ENCODE assay signal across 11 cellular contexts in the genomic region with DNA sequence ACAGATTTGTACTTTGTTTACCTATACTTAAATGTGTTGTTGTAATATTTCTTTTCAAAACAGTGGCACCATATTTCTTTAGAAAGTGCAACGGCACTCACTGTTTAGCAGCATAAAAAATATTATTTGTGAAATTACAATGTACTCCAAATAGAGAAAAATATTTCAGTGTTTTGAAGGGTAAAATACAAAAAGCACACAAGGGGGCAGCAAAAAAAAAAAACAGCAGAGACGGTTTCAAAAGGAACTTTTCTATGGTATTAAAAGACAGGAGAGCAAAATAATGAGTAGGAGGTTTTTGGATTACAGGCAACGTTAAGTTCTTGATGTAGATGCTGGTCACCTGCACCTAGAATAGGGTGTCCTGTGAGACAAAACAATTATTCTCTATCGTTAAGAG. TPM values are rescaled to one million over a fixed set of nuclear protein-coding genes. Genes with fewer than 3 reads are reported as not detected.
DNase-seq lines count a peak whose midpoint lies in the region; ATAC-seq, FAIRE-seq and TF ChIP-seq lines count a peak whose summit lies in the region.
"Had no signal": no experiment of that assay in that cellular context is flagged by ENCODE, and none has a peak within 500 bp of the region (broad histone marks: within the 10 kb centered on the region; RNA-seq: fewer than 3 reads in every experiment).

No MANE protein-coding gene starts in this region.

- H3K4me2 ChIP-seq in A549, result no peak overlapping the region

- peak in 1 of 2 experiments; percentile 6 for DNase-seq in A549 (ENCODE audit: low read depth in 1 of 2, low spot score in 1 of 2)
- peak; percentile 24 for DNase-seq in ELR (ENCODE audit: low read depth)
- no peak for DNase-seq in T-helper 2 cell treated with Interferon-gamma antibody and Interleukin-4, amounts not matched to agents 5 μg/mL and 100 μg/mL, for 36 hours (ENCODE audit: low spot score)
- no peak for DNase-seq in foreskin keratinocyte
- no peak for DNase-seq in mesenteric fat pad (ENCODE audit: low spot score)
- no peak for DNase-seq in SW 1271 (lab: John Stamatoyannopoulos, UW)
- DNase-seq in Kasumi-1 (lab: John Stamatoyannopoulos, UW), result no peak
- DNase-seq: activated CD4-positive, CD25-positive, alpha-beta regulatory T cell; DMS79; hippocampal formation had no signal

- H3K9me3 ChIP-seq in A549, result no peaks in the 10 kb centered on the region

- peaks cover 12% of the 10 kb centered on the region for H3K27me3 Mint-ChIP-seq in T-helper 2 cell treated with Interferon-gamma antibody and Interleukin-4, amounts not matched to agents 5 μg/mL and 100 μg/mL, for 36 hours (ENCODE audit: low read depth)

- FAIRE-seq in A549 (lab: Jason Lieb, UNC), result no peak

- TF ChIP-seq RAD21 in A549 (conservative IDR thresholded peaks at IDR 0.05 in 1 of 2, IDR thresholded peaks at IDR 0.05 in 1 of 2), result no peak

- H3K4me1 ChIP-seq in A549, result no peaks in the 10 kb centered on the region
- no peaks in the 10 kb centered on the region for H3K4me1 ChIP-seq in foreskin keratinocyte

- H3K27me3 ChIP-seq in foreskin keratinocyte, result no peaks in the 10 kb centered on the region

- peak; percentile 26; the same call in 1 of the 3 replicates for TF ChIP-seq CTCF in A549 (IDR thresholded peaks at IDR 0.05)
- TF ChIP-seq CTCF in foreskin keratinocyte (conservative IDR thresholded peaks at IDR 0.05), result peak; percentile 40

- 28% methylated on average over 4 of the region's 4 CpGs for WGBS in A549 (ENCODE audit: missing lambda C conversion rate)

- H3K36me3 Mint-ChIP-seq in T-helper 2 cell treated with Interferon-gamma antibody and Interleukin-4, amounts not matched to agents 5 μg/mL and 100 μg/mL, for 36 hours (ENCODE audit: low read depth), result no peaks in the 10 kb centered on the region

- no peak overlapping the region for H3K27ac Mint-ChIP-seq in T-helper 2 cell treated with Interferon-gamma antibody and Interleukin-4, amounts not matched to agents 5 μg/mL and 100 μg/mL, for 36 hours

- POLR2A ChIA-PET in A549 (lab: Yijun Ruan, JAX), result no interaction called here

- H3K4me3 ChIP-seq in A549, result no peak overlapping the region

- no peak for TF ChIP-seq POLR2A in A549 (IDR thresholded peaks at IDR 0.05; ENCODE audit: low read length)

- TF ChIP-seq EP300 in A549 (IDR thresholded peaks at IDR 0.05), result no peak

- CTCF ChIA-PET in A549 (lab: Yijun Ruan, JAX), result no interaction called here

- no peaks in the 10 kb centered on the region for H3K9me3 Mint-ChIP-seq in T-helper 2 cell treated with Interferon-gamma antibody and Interleukin-4, amounts not matched to agents 5 μg/mL and 100 μg/mL, for 36 hours

- H3K4me3 Mint-ChIP-seq in T-helper 2 cell treated with Interferon-gamma antibody and Interleukin-4, amounts not matched to agents 5 μg/mL and 100 μg/mL, for 36 hours, result peak overlapping the region; percentile 87

- ATAC-seq in A549 (no peak), foreskin keratinocyte (no peak), HG02588 (IDR thresholded peaks at IDR 0.05; ENCODE audit: unreplicated experiment) (no peak)

- no peak overlapping the region for H3K27ac ChIP-seq in A549
- no peak overlapping the region for H3K27ac ChIP-seq in foreskin keratinocyte

- H3K4me1 Mint-ChIP-seq in T-helper 2 cell treated with Interferon-gamma antibody and Interleukin-4, amounts not matched to agents 5 μg/mL and 100 μg/mL, for 36 hours (ENCODE audit: low read depth), result peaks cover 5% of the 10 kb centered on the region

TF ChIP-seq in A549, 52 proteins besides CTCF, POLR2A, EP300 and RAD21:
- TF ChIP-seq ZFP36 (IDR thresholded peaks at IDR 0.05; ENCODE audit: borderline replicate concordance, partially characterized antibody), result no peak
- no peak for TF ChIP-seq NPAS2 (CRISPR knock-in tag; IDR thresholded peaks at IDR 0.05; ENCODE audit: borderline replicate concordance)
- TF ChIP-seq TFCP2L1 (CRISPR knock-in tag; IDR thresholded peaks at IDR 0.05), result no peak
- TF ChIP-seq RNF2 (IDR thresholded peaks at IDR 0.05; ENCODE audit: borderline replicate concordance, low read depth), result no peak
- TF ChIP-seq, protein P1, sequence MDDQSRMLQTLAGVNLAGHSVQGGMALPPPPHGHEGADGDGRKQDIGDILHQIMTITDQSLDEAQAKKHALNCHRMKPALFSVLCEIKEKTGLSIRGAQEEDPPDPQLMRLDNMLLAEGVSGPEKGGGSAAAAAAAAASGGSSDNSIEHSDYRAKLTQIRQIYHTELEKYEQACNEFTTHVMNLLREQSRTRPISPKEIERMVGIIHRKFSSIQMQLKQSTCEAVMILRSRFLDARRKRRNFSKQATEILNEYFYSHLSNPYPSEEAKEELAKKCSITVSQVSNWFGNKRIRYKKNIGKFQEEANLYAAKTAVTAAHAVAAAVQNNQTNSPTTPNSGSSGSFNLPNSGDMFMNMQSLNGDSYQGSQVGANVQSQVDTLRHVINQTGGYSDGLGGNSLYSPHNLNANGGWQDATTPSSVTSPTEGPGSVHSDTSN (IDR thresholded peaks at IDR 0.05), result no peak
- TF ChIP-seq PHF8 (IDR thresholded peaks at IDR 0.05; ENCODE audit: borderline replicate concordance, low read depth), result no peak
- TF ChIP-seq MAZ (IDR thresholded peaks at IDR 0.05; ENCODE audit: borderline replicate concordance, low read depth, low read length), result no peak
- TF ChIP-seq, protein P2, sequence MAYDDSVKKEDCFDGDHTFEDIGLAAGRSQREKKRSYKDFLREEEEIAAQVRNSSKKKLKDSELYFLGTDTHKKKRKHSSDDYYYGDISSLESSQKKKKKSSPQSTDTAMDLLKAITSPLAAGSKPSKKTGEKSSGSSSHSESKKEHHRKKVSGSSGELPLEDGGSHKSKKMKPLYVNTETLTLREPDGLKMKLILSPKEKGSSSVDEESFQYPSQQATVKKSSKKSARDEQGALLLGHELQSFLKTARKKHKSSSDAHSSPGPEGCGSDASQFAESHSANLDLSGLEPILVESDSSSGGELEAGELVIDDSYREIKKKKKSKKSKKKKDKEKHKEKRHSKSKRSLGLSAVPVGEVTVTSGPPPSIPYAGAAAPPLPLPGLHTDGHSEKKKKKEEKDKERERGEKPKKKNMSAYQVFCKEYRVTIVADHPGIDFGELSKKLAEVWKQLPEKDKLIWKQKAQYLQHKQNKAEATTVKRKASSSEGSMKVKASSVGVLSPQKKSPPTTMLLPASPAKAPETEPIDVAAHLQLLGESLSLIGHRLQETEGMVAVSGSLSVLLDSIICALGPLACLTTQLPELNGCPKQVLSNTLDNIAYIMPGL (CRISPR knock-in tag; IDR thresholded peaks at IDR 0.05; ENCODE audit: borderline replicate concordance), result no peak
- no peak for TF ChIP-seq RFX5 (IDR thresholded peaks at IDR 0.05)
- TF ChIP-seq, protein P3, sequence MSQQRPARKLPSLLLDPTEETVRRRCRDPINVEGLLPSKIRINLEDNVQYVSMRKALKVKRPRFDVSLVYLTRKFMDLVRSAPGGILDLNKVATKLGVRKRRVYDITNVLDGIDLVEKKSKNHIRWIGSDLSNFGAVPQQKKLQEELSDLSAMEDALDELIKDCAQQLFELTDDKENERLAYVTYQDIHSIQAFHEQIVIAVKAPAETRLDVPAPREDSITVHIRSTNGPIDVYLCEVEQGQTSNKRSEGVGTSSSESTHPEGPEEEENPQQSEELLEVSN (IDR thresholded peaks at IDR 0.05; ENCODE audit: borderline replicate concordance, low read depth), result no peak
- no peak for TF ChIP-seq MAFK (IDR thresholded peaks at IDR 0.05; ENCODE audit: partially characterized antibody)
- TF ChIP-seq JUN (IDR thresholded peaks at IDR 0.05), result no peak

RNA-seq across cellular contexts. Expression of a gene that starts 2.0 kb away (rescaled TPM):
- polyA plus RNA-seq in A549 (2011; rRNA removed) (3.0 and 3.3 TPM in 2 replicates), A549 (2017; fragmentation: RNase III; extraction: RNeasy Plus Mini Kit Qiagen cat#74134 plus additional on column Dnase treatment) (2.1 to 2.7 TPM (median 2.5 TPM) in 3 replicates), foreskin keratinocyte (8.1 and 9.3 TPM in 2 replicates)
- polyA plus RNA-seq in A549 (2012; cell fraction: cytosol; rRNA removed), result 1.6 and 1.8 TPM in 2 replicates
- polyA plus RNA-seq in A549 (2012; cell fraction: nucleus; rRNA removed), result 0.56 and 0.82 TPM in 2 replicates
- polyA minus RNA-seq in A549 (2011; rRNA and poly(A)+ RNA removed), result 0.83 and 0.97 TPM in 2 replicates
- total RNA-seq in foreskin keratinocyte (12.0 and 12.5 TPM in 2 replicates), mesenteric fat pad (0.58 TPM)
